Comparison of ENCODE assay signal across 8 cellular contexts in the genomic region with DNA sequence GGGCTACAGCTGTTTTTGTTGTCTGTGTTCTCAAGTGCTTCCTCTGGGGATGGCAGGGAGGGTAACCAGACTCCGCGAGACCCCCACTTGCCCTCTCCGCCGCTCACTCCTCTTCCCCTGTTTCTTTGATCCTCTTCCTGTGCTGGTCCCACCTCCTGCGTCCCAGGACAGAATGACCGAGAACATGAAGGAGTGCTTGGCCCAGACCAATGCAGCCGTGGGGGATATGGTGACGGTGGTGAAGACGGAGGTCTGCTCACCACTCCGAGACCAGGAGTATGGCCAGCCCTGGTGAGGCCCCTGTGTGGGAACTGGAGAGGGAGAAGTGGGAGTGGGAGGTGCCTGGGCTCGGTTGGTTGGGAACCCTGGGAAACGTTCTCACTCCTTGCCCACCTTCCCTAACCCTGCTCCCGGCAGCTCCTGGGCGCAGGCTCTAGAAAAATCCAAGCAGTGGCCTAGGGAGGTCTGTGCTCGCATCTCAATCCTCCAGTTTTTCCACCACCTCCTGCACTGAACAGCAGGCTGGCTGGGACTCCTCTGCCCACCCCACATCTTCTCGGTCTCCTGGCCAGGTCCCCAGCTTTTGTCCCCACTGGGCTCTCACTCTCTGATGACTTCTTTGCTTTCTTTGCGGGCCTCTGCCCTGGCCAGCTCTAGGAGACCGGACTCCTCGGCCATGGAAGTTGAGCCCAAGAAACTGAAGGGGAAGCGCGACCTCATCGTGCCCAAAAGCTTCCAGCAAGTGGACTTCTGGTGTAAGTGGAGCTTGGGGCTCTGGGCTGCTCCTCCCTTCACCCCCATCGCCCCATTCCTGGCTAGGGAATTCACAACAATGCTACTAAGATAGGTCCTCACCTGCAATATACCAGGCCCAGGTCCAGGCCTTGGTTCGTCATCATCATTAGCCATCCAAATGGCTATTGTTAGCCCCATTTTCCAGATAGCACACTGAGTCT. TPM values are rescaled to one million over a fixed set of nuclear protein-coding genes. Genes with fewer than 3 reads are reported as not detected.
DNase-seq lines count a peak whose midpoint lies in the region; ATAC-seq and TF ChIP-seq lines count a peak whose summit lies in the region.

No MANE protein-coding gene starts in this region.

- no peaks in the 10 kb centered on the region for H3K9me3 Mint-ChIP-seq in HFFc6
- no peaks in the 10 kb centered on the region for H3K9me3 Mint-ChIP-seq in central memory CD8-positive, alpha-beta T cell
- no peaks in the 10 kb centered on the region for H3K9me3 Mint-ChIP-seq in activated T-helper 2 cell treated with anti-CD3 and anti-CD28 coated beads, Interferon-gamma antibody, Interleukin-2, Interleukin-4, amounts not matched to agents 10 μg/mL and 5 μg/mL and 100 μg/mL, durations not matched to agents 14 hours and 24 hours and 36 hours

- peaks cover 12% of the 10 kb centered on the region for H3K27me3 Mint-ChIP-seq in HFFc6 (ENCODE audit: insufficient read depth)
- H3K27me3 Mint-ChIP-seq in central memory CD8-positive, alpha-beta T cell, result no peaks in the 10 kb centered on the region
- peaks cover 43% of the 10 kb centered on the region for H3K27me3 Mint-ChIP-seq in activated T-helper 2 cell treated with anti-CD3 and anti-CD28 coated beads, Interferon-gamma antibody, Interleukin-2, Interleukin-4, amounts not matched to agents 10 μg/mL and 5 μg/mL and 100 μg/mL, durations not matched to agents 14 hours and 24 hours and 36 hours (ENCODE audit: low read depth)

- ATAC-seq in central memory CD8-positive, alpha-beta T cell (replicated peaks; ENCODE audit: extremely low read depth, poor library complexity, severe bottlenecking), result no peak

- no peak for TF ChIP-seq CTCF in HFFc6 (IDR thresholded peaks at IDR 0.05)

- H3K27ac ChIP-seq in skin epidermis, result peak overlapping the region in 14 of 21 experiments; percentile 58 to 90 (median 82)

- H3K36me3 Mint-ChIP-seq in HFFc6 (ENCODE audit: low read depth), result no peaks in the 10 kb centered on the region
- H3K36me3 Mint-ChIP-seq in central memory CD8-positive, alpha-beta T cell (ENCODE audit: insufficient read depth), result peaks cover 1% of the 10 kb centered on the region
- H3K36me3 Mint-ChIP-seq in activated T-helper 2 cell treated with anti-CD3 and anti-CD28 coated beads, Interferon-gamma antibody, Interleukin-2, Interleukin-4, amounts not matched to agents 10 μg/mL and 5 μg/mL and 100 μg/mL, durations not matched to agents 14 hours and 24 hours and 36 hours (ENCODE audit: low read depth), result no peaks in the 10 kb centered on the region

- in situ Hi-C loops in KBM-7 (cut with MboI; ENCODE audit: low pct_unique_long_range_greater_than_20kb, low sequenced_read_pairs), result no loop called here

- DNase-seq in HFFc6 (no peak), left kidney (ENCODE audit: low read depth, low spot score) (peak; percentile 91), NCI-H146 treated with DMSO at 0.1 percent for 48 hours (lab: John Stamatoyannopoulos, UW; ENCODE audit: unreplicated experiment) (no peak), KBM-7 (no peak), RKO (ENCODE audit: low spot score) (no peak)
- no peak for DNase-seq in central memory CD8-positive, alpha-beta T cell (ENCODE audit: low spot score in 2 of 2)
- no peak for DNase-seq in activated T-helper 2 cell treated with anti-CD3 and anti-CD28 coated beads, Interferon-gamma antibody, Interleukin-2, Interleukin-4, amounts not matched to agents 10 μg/mL and 5 μg/mL and 100 μg/mL, durations not matched to agents 14 hours and 24 hours and 36 hours (ENCODE audit: low spot score)

- intact Hi-C loops in activated T-helper 2 cell treated with anti-CD3 and anti-CD28 coated beads, Interferon-gamma antibody, Interleukin-2, Interleukin-4, amounts not matched to agents 10 μg/mL and 5 μg/mL and 100 μg/mL, durations not matched to agents 14 hours and 24 hours and 36 hours (cut with micrococcal nuclease), result loop anchor here (5.0 kb wide), 1 partner anchor 455 kb away; the partner anchor contains the start of gene TSPAN18

- peak overlapping the region; percentile 54 for H3K4me3 Mint-ChIP-seq in HFFc6
- peak overlapping the region; percentile 59 for H3K4me3 Mint-ChIP-seq in central memory CD8-positive, alpha-beta T cell
- no peak overlapping the region for H3K4me3 Mint-ChIP-seq in activated T-helper 2 cell treated with anti-CD3 and anti-CD28 coated beads, Interferon-gamma antibody, Interleukin-2, Interleukin-4, amounts not matched to agents 10 μg/mL and 5 μg/mL and 100 μg/mL, durations not matched to agents 14 hours and 24 hours and 36 hours (ENCODE audit: low read depth)

- peaks cover 14% of the 10 kb centered on the region for H3K4me1 Mint-ChIP-seq in HFFc6 (ENCODE audit: low read depth)
- peaks cover 29% of the 10 kb centered on the region for H3K4me1 Mint-ChIP-seq in central memory CD8-positive, alpha-beta T cell
- H3K4me1 Mint-ChIP-seq in activated T-helper 2 cell treated with anti-CD3 and anti-CD28 coated beads, Interferon-gamma antibody, Interleukin-2, Interleukin-4, amounts not matched to agents 10 μg/mL and 5 μg/mL and 100 μg/mL, durations not matched to agents 14 hours and 24 hours and 36 hours (ENCODE audit: low read depth), result no peaks in the 10 kb centered on the region

- H3K27ac Mint-ChIP-seq in HFFc6, result peak overlapping the region; percentile 51; the same call in 1 of the 2 replicates
- no peak overlapping the region for H3K27ac Mint-ChIP-seq in central memory CD8-positive, alpha-beta T cell (ENCODE audit: low read depth)
- no peak overlapping the region for H3K27ac Mint-ChIP-seq in activated T-helper 2 cell treated with anti-CD3 and anti-CD28 coated beads, Interferon-gamma antibody, Interleukin-2, Interleukin-4, amounts not matched to agents 10 μg/mL and 5 μg/mL and 100 μg/mL, durations not matched to agents 14 hours and 24 hours and 36 hours

- peak overlapping the region in 3 of 7 experiments; percentile 35 to 48 (median 47) for H3K4me3 ChIP-seq in skin epidermis

RNA-seq across cellular contexts. Expression of gene PRDM11, which starts 35.4 kb away (rescaled TPM):
- total RNA-seq in HFFc6 (2021; fragmentation: NEBNext Ultra II Directional; extraction: Animal tissue kit (Norgen Biotek cat#: 25700)), result 1 to 10 TPM; 2.0 to 5.6 (median 2.7) TPM
- 1.9 and 2.6 TPM in 2 replicates for total RNA-seq in activated T-helper 2 cell treated with anti-CD3 and anti-CD28 coated beads, Interferon-gamma antibody, Interleukin-2, Interleukin-4, amounts not matched to agents 10 μg/mL and 5 μg/mL and 100 μg/mL, durations not matched to agents 14 hours and 24 hours and 36 hours
